8 cellular contexts compared by ENCODE assay signal in genomic region chrX:77446029-77446585, GRCh38. TPM values are rescaled to one million over a fixed set of nuclear protein-coding genes. Genes with fewer than 3 reads are reported as not detected.
DNase-seq lines count a peak whose midpoint lies in the region; ATAC-seq and TF ChIP-seq lines count a peak whose summit lies in the region.

No MANE protein-coding gene starts in this region.

- no peaks in the 10 kb centered on the region for H4K20me1 ChIP-seq in OCI-LY3 (ENCODE audit: insufficient read depth, low read length)

- POLR2A ChIA-PET in CD4-positive, alpha-beta T cell (lab: Charles Lee): no interaction called here

- peak overlapping the region; percentile 94 for H2AFZ ChIP-seq in OCI-LY3 (ENCODE audit: low read depth, low read length)

- H3K27ac ChIP-seq in CD4-positive, alpha-beta T cell (ENCODE audit: low read depth, low read length): no peak overlapping the region
- H3K27ac ChIP-seq in OCI-LY3 (ENCODE audit: low read length): no peak overlapping the region
- H3K27ac ChIP-seq in esophagus squamous epithelium: peak overlapping the region in 1 of 4 donors; percentile 19
- H3K27ac ChIP-seq in neutrophil: no peak overlapping the region

- H3K4me3 Mint-ChIP-seq in CD4-positive, alpha-beta T cell: peak overlapping the region; percentile 85

- 25% methylated on average over 19 of the region's 27 CpGs; no CpG with 5 or more reads in 1 of the 2 donors for WGBS in esophagus squamous epithelium, 2 donors

- peak overlapping the region; percentile 31; the same call in 1 of the 2 replicates for H3K9ac ChIP-seq in OCI-LY3 (ENCODE audit: low read length)

- no peaks in the 10 kb centered on the region for H3K9me3 ChIP-seq in CD4-positive, alpha-beta T cell (ENCODE audit: control insufficient read depth, low read length)
- H3K9me3 ChIP-seq in OCI-LY3 (ENCODE audit: insufficient read depth, low read length) (no peaks in the 10 kb centered on the region), esophagus squamous epithelium (no peaks in the 10 kb centered on the region), neutrophil (no peaks in the 10 kb centered on the region)

- peaks cover 4% of the 10 kb centered on the region for H3K4me1 ChIP-seq in OCI-LY3 (ENCODE audit: low read length)
- H3K4me1 ChIP-seq in esophagus squamous epithelium: peaks cover 0 to 21% (median 0%) of the 10 kb centered on the region in 3 donors
- peaks cover 21 to 24% of the 10 kb centered on the region in 2 experiments for H3K4me1 ChIP-seq in neutrophil (ENCODE audit: control insufficient read depth in 1 of 2, insufficient read depth in 1 of 2, low read depth in 1 of 2, low read length in 1 of 2)

- peak overlapping the region; percentile 80 for H3K4me3 ChIP-seq in OCI-LY3 (ENCODE audit: low read length)
- H3K4me3 ChIP-seq in esophagus squamous epithelium: peak overlapping the region; percentile 19 to 53 (median 40)
- peak overlapping the region; percentile 40 to 43 for H3K4me3 ChIP-seq in neutrophil (ENCODE audit: low read depth in 1 of 2, low read length in 1 of 2)

- intact Hi-C loops in CD4-positive, alpha-beta T cell (cut with DNase I, micrococcal nuclease): loop anchor here in 1 of 2 experiments (10.0 kb wide), 1 partner anchor 61 kb away; no protein-coding TSS in a partner anchor
- intact Hi-C loops in esophagus squamous epithelium (cut with DNase I): no loop called here

- no peaks in the 10 kb centered on the region for H3K36me3 Mint-ChIP-seq in CD4-positive, alpha-beta T cell (ENCODE audit: low read depth)

- peak in 1 of 10 experiments; percentile 1 for DNase-seq in CD4-positive, alpha-beta T cell
- DNase-seq in esophagus squamous epithelium (lab: John Stamatoyannopoulos, UW): no peak
- no peak for DNase-seq in ureter (ENCODE audit: low spot score)
- DNase-seq in central memory CD4-positive, alpha-beta T cell: no peak

- no peak for ATAC-seq in CD4-positive, alpha-beta T cell (ENCODE audit: poor library complexity)
- ATAC-seq in GM18858 (IDR thresholded peaks at IDR 0.05; ENCODE audit: unreplicated experiment): no peak
- ATAC-seq in HG03139 (IDR thresholded peaks at IDR 0.05; ENCODE audit: unreplicated experiment): no peak

- no peak overlapping the region for H3K27ac Mint-ChIP-seq in CD4-positive, alpha-beta T cell

- H3K4me2 ChIP-seq in OCI-LY3 (ENCODE audit: low read length): peak overlapping the region; percentile 92

- no peaks in the 10 kb centered on the region for H3K79me2 ChIP-seq in OCI-LY3 (ENCODE audit: low read length)

- no peak for TF ChIP-seq CTCF in CD4-positive, alpha-beta T cell (IDR thresholded peaks at IDR 0.05)
- TF ChIP-seq CTCF in OCI-LY3 (IDR thresholded peaks at IDR 0.05; ENCODE audit: low read depth, low read length) (peak; percentile 49), esophagus squamous epithelium (IDR thresholded peaks at IDR 0.05) (no peak), neutrophil (IDR thresholded peaks at IDR 0.05) (no peak)

- CTCF ChIA-PET in CD4-positive, alpha-beta T cell (lab: Charles Lee): no interaction called here

- peaks cover 6% of the 10 kb centered on the region for H3K4me1 Mint-ChIP-seq in CD4-positive, alpha-beta T cell (ENCODE audit: low read depth)

- H3K27me3 ChIP-seq in CD4-positive, alpha-beta T cell (ENCODE audit: control insufficient read depth, insufficient read depth, low read length): peaks cover 25% of the 10 kb centered on the region
- peaks cover 3% of the 10 kb centered on the region; the same call in 1 of the 2 replicates for H3K27me3 ChIP-seq in OCI-LY3 (ENCODE audit: low read depth, low read length)
- peaks cover 0 to 8% (median 0%) of the 10 kb centered on the region in 4 donors for H3K27me3 ChIP-seq in esophagus squamous epithelium
- peaks cover 43% of the 10 kb centered on the region for H3K27me3 ChIP-seq in neutrophil

- TF ChIP-seq POLR2A in esophagus squamous epithelium (IDR thresholded peaks at IDR 0.05): no peak

- H3K9me3 Mint-ChIP-seq in CD4-positive, alpha-beta T cell: no peaks in the 10 kb centered on the region

- H3K36me3 ChIP-seq in OCI-LY3 (replicated peaks; ENCODE audit: low read depth, low read length): no peaks in the 10 kb centered on the region
- no peaks in the 10 kb centered on the region for H3K36me3 ChIP-seq in esophagus squamous epithelium
- H3K36me3 ChIP-seq in neutrophil: no peaks in the 10 kb centered on the region

- H3K27me3 Mint-ChIP-seq in CD4-positive, alpha-beta T cell: peaks cover 47% of the 10 kb centered on the region

RNA-seq across cellular contexts. Expression of gene FGF16, which starts 1.1 kb away (rescaled TPM):
- total RNA-seq in CD4-positive, alpha-beta T cell: not detected
- total RNA-seq in esophagus squamous epithelium: not detected
- total RNA-seq in ureter: 0.39 TPM
